In the genomic region with DNA sequence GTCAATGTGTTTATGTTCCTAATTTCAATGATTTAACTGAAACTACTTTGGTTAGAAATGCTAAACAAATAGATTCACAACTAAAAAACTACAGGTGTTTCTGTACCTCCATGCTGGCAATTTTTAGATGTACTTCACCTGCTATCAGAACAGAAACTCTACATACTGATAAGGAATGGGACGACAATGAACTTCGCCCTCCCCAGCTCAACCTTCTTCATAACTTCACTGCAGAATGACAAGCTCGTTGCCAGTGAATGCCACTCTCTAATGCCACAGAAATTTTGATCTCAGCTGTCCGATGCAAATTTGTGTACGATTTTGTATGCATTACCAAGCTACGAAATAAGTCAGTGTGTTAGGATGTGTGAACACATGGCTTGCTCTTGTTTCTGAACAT, we compare ENCODE assay signal across 22 cellular contexts.
A peak's percentile ranks its signal among the peaks of the same experiment; 100 is the strongest.
DNase-seq lines count a peak whose midpoint lies in the region; ATAC-seq and TF ChIP-seq lines count a peak whose summit lies in the region.
"Had no signal": no experiment of that assay in that cellular context is flagged by ENCODE, and none has a peak within 500 bp of the region (broad histone marks: within the 10 kb centered on the region; RNA-seq: fewer than 3 reads in every experiment).

No MANE protein-coding gene starts in this region.

- H3K4me3 Mint-ChIP-seq in activated CD4-positive, alpha-beta T cell treated with anti-CD3 and anti-CD28 coated beads for 36 hours: no peak overlapping the region
- H3K4me3 Mint-ChIP-seq in activated naive CD8-positive, alpha-beta T cell treated with anti-CD3 and anti-CD28 coated beads, Interleukin-2, amount 10 ng/mL, durations not matched to agents 7 days and 5 days: peak overlapping the region; percentile 28
- peak overlapping the region in 9 of 10 donors; percentile 0 to 76 (median 46) for H3K4me3 Mint-ChIP-seq in naive thymus-derived CD4-positive, alpha-beta T cell
- no peak overlapping the region for H3K4me3 Mint-ChIP-seq in HFFc6
- H3K4me3 Mint-ChIP-seq: H9, type B pancreatic cell had no signal

- H3K4ac ChIP-seq in IMR-90 (ENCODE audit: low read depth, low read length): peak overlapping the region; percentile 83

- no peak overlapping the region for H3K27ac ChIP-seq in IMR-90 (ENCODE audit: insufficient read depth, low read length)
- peak overlapping the region; percentile 90 for H3K27ac ChIP-seq in naive thymus-derived CD4-positive, alpha-beta T cell (ENCODE audit: low read depth, low read length)
- H3K27ac ChIP-seq: coronary artery had no signal

- peak overlapping the region; percentile 90 for H2AK5ac ChIP-seq in IMR-90 (ENCODE audit: low read depth, low read length)

- no peaks in the 10 kb centered on the region for H3K9me3 ChIP-seq in IMR-90 (ENCODE audit: control insufficient read depth, insufficient read depth, low read length)
- H3K9me3 ChIP-seq in naive thymus-derived CD4-positive, alpha-beta T cell (ENCODE audit: control insufficient read depth in 2 of 3, low read length in 3 of 3): no peaks in the 10 kb centered on the region

- H3K27ac Mint-ChIP-seq in activated CD4-positive, alpha-beta T cell treated with anti-CD3 and anti-CD28 coated beads for 36 hours: peak overlapping the region; percentile 52
- peak overlapping the region; percentile 65 for H3K27ac Mint-ChIP-seq in activated naive CD8-positive, alpha-beta T cell treated with anti-CD3 and anti-CD28 coated beads, Interleukin-2, amount 10 ng/mL, durations not matched to agents 7 days and 5 days
- peak overlapping the region in 8 of 9 donors; percentile 92 to 99 (median 97) for H3K27ac Mint-ChIP-seq in naive thymus-derived CD4-positive, alpha-beta T cell
- no peak overlapping the region for H3K27ac Mint-ChIP-seq in HFFc6
- H3K27ac Mint-ChIP-seq: H9, type B pancreatic cell had no signal

- peak overlapping the region; percentile 81 for H2BK120ac ChIP-seq in IMR-90 (ENCODE audit: low read depth, low read length)

- no peaks in the 10 kb centered on the region for H4K20me1 ChIP-seq in IMR-90 (ENCODE audit: insufficient read depth, low read length)

- no CpG with 5 or more reads among the region's 6 CpGs for WGBS in IMR-90 (ENCODE audit: extremely low coverage in 2 of 2, insufficient read length in 1 of 2), 2 experiments

- peaks cover 5% of the 10 kb centered on the region for H3K36me3 Mint-ChIP-seq in activated CD4-positive, alpha-beta T cell treated with anti-CD3 and anti-CD28 coated beads for 36 hours (ENCODE audit: low read depth)
- peaks cover 3% of the 10 kb centered on the region for H3K36me3 Mint-ChIP-seq in activated naive CD8-positive, alpha-beta T cell treated with anti-CD3 and anti-CD28 coated beads, Interleukin-2, amount 10 ng/mL, durations not matched to agents 7 days and 5 days
- H3K36me3 Mint-ChIP-seq in naive thymus-derived CD4-positive, alpha-beta T cell: peaks cover 0 to 23% (median 3%) of the 10 kb centered on the region in 5 donors
- H3K36me3 Mint-ChIP-seq in HFFc6 (ENCODE audit: low read depth): peaks cover 5% of the 10 kb centered on the region; the same call in 1 of the 2 replicates
- H3K36me3 Mint-ChIP-seq: type B pancreatic cell had no signal

- peak overlapping the region; percentile 79; the same call in 1 of the 2 replicates for H4K5ac ChIP-seq in IMR-90 (ENCODE audit: low read depth, low read length)

- peaks cover 12% of the 10 kb centered on the region for H3K9me1 ChIP-seq in IMR-90 (ENCODE audit: insufficient read depth, low read length)

- no peaks in the 10 kb centered on the region for H3K27me3 ChIP-seq in IMR-90 (ENCODE audit: control insufficient read depth, insufficient read depth, low read length)
- no peaks in the 10 kb centered on the region for H3K27me3 ChIP-seq in naive thymus-derived CD4-positive, alpha-beta T cell (ENCODE audit: control insufficient read depth in 2 of 2, insufficient read depth in 2 of 2, low read length in 2 of 2)

- peak overlapping the region; percentile 87; the same call in 1 of the 2 replicates for H2BK20ac ChIP-seq in IMR-90 (ENCODE audit: low read depth, low read length)

- H2BK15ac ChIP-seq in IMR-90 (ENCODE audit: low read depth, low read length): peak overlapping the region; percentile 85; the same call in 2 of the 3 replicates

- H3K4me1 Mint-ChIP-seq in activated CD4-positive, alpha-beta T cell treated with anti-CD3 and anti-CD28 coated beads for 36 hours: peaks cover 92% of the 10 kb centered on the region
- H3K4me1 Mint-ChIP-seq in activated naive CD8-positive, alpha-beta T cell treated with anti-CD3 and anti-CD28 coated beads, Interleukin-2, amount 10 ng/mL, durations not matched to agents 7 days and 5 days: peaks cover 80% of the 10 kb centered on the region
- H3K4me1 Mint-ChIP-seq in naive thymus-derived CD4-positive, alpha-beta T cell: peaks cover 65 to 100% (median 97%) of the 10 kb centered on the region in 7 donors
- H3K4me1 Mint-ChIP-seq in HFFc6 (ENCODE audit: low read depth): peaks cover 52% of the 10 kb centered on the region

- no peak for TF ChIP-seq RAD21 in IMR-90 (IDR thresholded peaks at IDR 0.05; ENCODE audit: low read length)

- in situ Hi-C loops in IMR-90 (cut with MboI; ENCODE audit: low sequenced_read_pairs): no loop called here

- no peak for TF ChIP-seq CTCF in IMR-90 (conservative IDR thresholded peaks at IDR 0.05; ENCODE audit: low read depth, low read length)
- TF ChIP-seq CTCF in HFFc6 (IDR thresholded peaks at IDR 0.05): no peak

- H3K4me2 ChIP-seq in IMR-90 (ENCODE audit: low read depth, low read length): peak overlapping the region; percentile 9; the same call in 1 of the 2 replicates

- H2AFZ ChIP-seq in IMR-90 (replicated peaks; ENCODE audit: low read length, poor library complexity): no peak overlapping the region

- no peak overlapping the region for H3K9ac ChIP-seq in IMR-90 (ENCODE audit: low read depth, low read length)

- H3K4me1 ChIP-seq in IMR-90 (ENCODE audit: control insufficient read depth, insufficient read depth, low read length): peaks cover 20% of the 10 kb centered on the region
- H3K4me1 ChIP-seq in naive thymus-derived CD4-positive, alpha-beta T cell (ENCODE audit: control insufficient read depth in 2 of 2, insufficient read depth in 2 of 2, low read length in 2 of 2): peaks cover 87 to 99% of the 10 kb centered on the region in 2 donors

- H3K27me3 Mint-ChIP-seq in activated CD4-positive, alpha-beta T cell treated with anti-CD3 and anti-CD28 coated beads for 36 hours: no peaks in the 10 kb centered on the region
- no peaks in the 10 kb centered on the region for H3K27me3 Mint-ChIP-seq in activated naive CD8-positive, alpha-beta T cell treated with anti-CD3 and anti-CD28 coated beads, Interleukin-2, amount 10 ng/mL, durations not matched to agents 7 days and 5 days
- H3K27me3 Mint-ChIP-seq in naive thymus-derived CD4-positive, alpha-beta T cell: peaks cover 0 to 3% (median 0%) of the 10 kb centered on the region in 5 donors
- H3K27me3 Mint-ChIP-seq in HFFc6 (ENCODE audit: insufficient read depth): no peaks in the 10 kb centered on the region; the same call in 1 of the 2 replicates
- H3K27me3 Mint-ChIP-seq: type B pancreatic cell had no signal

- peak overlapping the region; percentile 7; the same call in 1 of the 2 replicates for H3K18ac ChIP-seq in IMR-90 (ENCODE audit: low read depth, low read length)

- no peak for ATAC-seq in activated CD4-positive, alpha-beta T cell treated with anti-CD3 and anti-CD28 coated beads for 36 hours
- ATAC-seq in IMR-90 (ENCODE audit: low read depth) (no peak), GM21619 (IDR thresholded peaks at IDR 0.05; ENCODE audit: unreplicated experiment) (no peak)
- no peak for ATAC-seq in activated naive CD8-positive, alpha-beta T cell treated with anti-CD3 and anti-CD28 coated beads, Interleukin-2, amount 10 ng/mL, durations not matched to agents 7 days and 5 days (ENCODE audit: low read depth)
- no peak for ATAC-seq in naive thymus-derived CD4-positive, alpha-beta T cell
- ATAC-seq: left cardiac atrium, SK-N-SH treated with all-trans-retinoic acid at 6 μM for 48 hours had no signal

- intact Hi-C loops in activated CD4-positive, alpha-beta T cell treated with anti-CD3 and anti-CD28 coated beads for 36 hours (cut with DNase I, micrococcal nuclease): no loop called here
- intact Hi-C loops in IMR-90 (cut with micrococcal nuclease): loop anchor here (10.0 kb wide), 1 partner anchor 465 kb away; no protein-coding TSS in a partner anchor
- intact Hi-C loops in naive thymus-derived CD4-positive, alpha-beta T cell (cut with micrococcal nuclease): loop anchor here in 1 of 2 donors (1.0 kb wide), 1 partner anchor 9 kb away; no protein-coding TSS in a partner anchor

- BruUV-seq in IMR-90 (replicated peaks; lab: Mats Ljungman, UMichigan): no TSS peak

- H3K4me3 ChIP-seq in IMR-90 (ENCODE audit: insufficient read depth, low read depth, low read length): no peak overlapping the region
- no peak overlapping the region for H3K4me3 ChIP-seq in naive thymus-derived CD4-positive, alpha-beta T cell (ENCODE audit: low read length)
- H3K4me3 ChIP-seq: coronary artery, skin epidermis had no signal

- H4K91ac ChIP-seq in IMR-90 (ENCODE audit: insufficient read depth, low read depth, low read length): peak overlapping the region; percentile 85

- H3K36me3 ChIP-seq in IMR-90 (ENCODE audit: control insufficient read depth, insufficient read depth, low read length): no peaks in the 10 kb centered on the region
- H3K36me3 ChIP-seq in naive thymus-derived CD4-positive, alpha-beta T cell (ENCODE audit: control insufficient read depth in 2 of 3, insufficient read depth in 3 of 3, low read length in 3 of 3): no peaks in the 10 kb centered on the region

- CTCF ChIA-PET in activated CD4-positive, alpha-beta T cell treated with anti-CD3 and anti-CD28 coated beads for 36 hours (lab: Charles Lee): interaction anchor here (0.6 to 0.9 kb wide), 3 partner anchors 9 to 27 kb away, joined by 3 read pairs; no protein-coding TSS in a partner anchor
- CTCF ChIA-PET in IMR-90 (lab: Yijun Ruan, JAX): interaction anchor here (0.5 kb wide), 1 partner anchor 124 kb away, joined by 3 read pairs; no protein-coding TSS in a partner anchor
- CTCF ChIA-PET in naive thymus-derived CD4-positive, alpha-beta T cell (lab: Charles Lee): interaction anchor here (0.6 to 1.7 kb wide), 5 partner anchors 11 to 359 kb away, joined by 3 to 6 read pairs (median 3); no protein-coding TSS in a partner anchor

- H3K56ac ChIP-seq in IMR-90 (ENCODE audit: extremely low read depth, insufficient read depth, low read length): peak overlapping the region; percentile 24; the same call in 1 of the 2 replicates

- no peak overlapping the region for H2AK9ac ChIP-seq in IMR-90 (replicated peaks; ENCODE audit: low read depth, low read length, poor library complexity)

- H3K23ac ChIP-seq in IMR-90 (ENCODE audit: low read depth, low read length): peak overlapping the region; percentile 73; the same call in 1 of the 2 replicates

- no peak for DNase-seq in activated CD4-positive, alpha-beta T cell treated with anti-CD3 and anti-CD28 coated beads for 36 hours
- DNase-seq in activated CD4-positive, alpha-beta T cell treated with anti-CD3 and anti-CD28 coated beads for 1 hour: no peak
- DNase-seq in IMR-90 (no peak), HFFc6 (no peak), NCI-H510A (lab: John Stamatoyannopoulos, UW) (no peak)
- no peak for DNase-seq in activated naive CD8-positive, alpha-beta T cell treated with anti-CD3 and anti-CD28 coated beads, Interleukin-2, amount 10 ng/mL, durations not matched to agents 7 days and 5 days
- no peak for DNase-seq in naive thymus-derived CD4-positive, alpha-beta T cell
- DNase-seq: 8988T; activated CD8-positive, alpha-beta memory T cell treated with anti-CD3 and anti-CD28 coated beads, Interleukin-2, amount 50 U/mL, for 48 hours; glutamatergic neuron; H9; Kasumi-1; left cardiac atrium; NCI-H1092 treated with DMSO at 0.1 percent for 48 hours; NCI-H2081 treated with DMSO at 0.1 percent for 48 hours; NK-92 treated with Interleukin-12 subunit alpha and Interleukin-12 subunit beta, amount 100 ng/mL, for 24 hours; stimulated activated CD4-positive, alpha-beta T cell treated with anti-CD3 and anti-CD28 coated beads, Interleukin-2, amount 100 ng/mL, for 48 hours had no signal

- peak overlapping the region; percentile 80 for H3K14ac ChIP-seq in IMR-90 (replicated peaks; ENCODE audit: low read depth, low read length)

- POLR2A ChIA-PET in activated CD4-positive, alpha-beta T cell treated with anti-CD3 and anti-CD28 coated beads for 36 hours (lab: Charles Lee): interaction anchor here (1.1 kb wide), 1 partner anchor 46 kb away, joined by 3 read pairs; no protein-coding TSS in a partner anchor
- POLR2A ChIA-PET in IMR-90 (lab: Charles Lee; ENCODE audit: unreplicated experiment): no interaction called here
- POLR2A ChIA-PET in activated naive CD8-positive, alpha-beta T cell treated with anti-CD3 and anti-CD28 coated beads, Interleukin-2, amount 10 ng/mL, durations not matched to agents 7 days and 5 days (lab: Charles Lee): interaction anchor here (7.5 kb wide), 1 partner anchor 8 kb away, joined by 98 read pairs; no protein-coding TSS in a partner anchor
- POLR2A ChIA-PET in naive thymus-derived CD4-positive, alpha-beta T cell (lab: Charles Lee): interaction anchor here (0.6 to 20.4 kb wide), 13 partner anchors 8 to 1305 kb away, joined by 3 to 356 read pairs (median 6); no protein-coding TSS in a partner anchor

- no peak overlapping the region for H2BK5ac ChIP-seq in IMR-90 (ENCODE audit: low read depth, low read length, poor library complexity, severe bottlenecking)

- H3K9me3 Mint-ChIP-seq in activated CD4-positive, alpha-beta T cell treated with anti-CD3 and anti-CD28 coated beads for 36 hours (ENCODE audit: low read depth): no peaks in the 10 kb centered on the region
- H3K9me3 Mint-ChIP-seq in activated naive CD8-positive, alpha-beta T cell treated with anti-CD3 and anti-CD28 coated beads, Interleukin-2, amount 10 ng/mL, durations not matched to agents 7 days and 5 days: no peaks in the 10 kb centered on the region
- peaks cover 0 to 2% (median 0%) of the 10 kb centered on the region in 11 donors for H3K9me3 Mint-ChIP-seq in naive thymus-derived CD4-positive, alpha-beta T cell
- no peaks in the 10 kb centered on the region for H3K9me3 Mint-ChIP-seq in HFFc6
- H3K9me3 Mint-ChIP-seq: H9, type B pancreatic cell had no signal

- H3K79me1 ChIP-seq in IMR-90 (ENCODE audit: low read depth in 1 of 2, low read length in 2 of 2): peaks cover 30 to 74% of the 10 kb centered on the region in 2 experiments; a peak in 3 of 4 replicates

- no peak for TF ChIP-seq POLR2A in IMR-90 (IDR thresholded peaks at IDR 0.05; ENCODE audit: low read depth, low read length)

- dilution Hi-C loops in IMR-90 (cut with HindIII; ENCODE audit: low sequenced_read_pairs, unreplicated experiment): no loop called here

- peak overlapping the region in 1 of 2 experiments; percentile 81; a peak in 2 of 4 replicates for H4K8ac ChIP-seq in IMR-90 (ENCODE audit: low read depth in 2 of 2, low read length in 2 of 2)

Comparison
In these comparisons a context has a peak if more than half of its experiments do, and no peak if none do; other contexts are left out.
1. H3K4me3 Mint-ChIP-seq: peak in activated naive CD8-positive, alpha-beta T cell treated with anti-CD3 and anti-CD28 coated beads, Interleukin-2, amount 10 ng/mL, durations not matched to agents 7 days and 5 days (single experiment) and naive thymus-derived CD4-positive, alpha-beta T cell (9 of 10); none in activated CD4-positive, alpha-beta T cell treated with anti-CD3 and anti-CD28 coated beads for 36 hours (single experiment) and HFFc6 (single experiment).